In genomic region chr5:72030237-72030636, GRCh38 we compare ENCODE assay signal across 8 cellular contexts.
"Had no signal": no experiment of that assay in that cellular context is flagged by ENCODE, and none has a peak within 500 bp of the region (broad histone marks: within the 10 kb centered on the region; RNA-seq: fewer than 3 reads in every experiment).

No MANE protein-coding gene starts in this region.

- ATAC-seq: GM12878 had no signal

- H3K4me3 ChIP-seq: GM12878 had no signal

- DNase-seq: GDM1, GF-D8 had no signal

- FAIRE-seq: G401.6, GM12878, GM12891, GM12892, GM18507, GM19239 had no signal
